ENCODE assay signal across 1 cellular context in the genomic region with DNA sequence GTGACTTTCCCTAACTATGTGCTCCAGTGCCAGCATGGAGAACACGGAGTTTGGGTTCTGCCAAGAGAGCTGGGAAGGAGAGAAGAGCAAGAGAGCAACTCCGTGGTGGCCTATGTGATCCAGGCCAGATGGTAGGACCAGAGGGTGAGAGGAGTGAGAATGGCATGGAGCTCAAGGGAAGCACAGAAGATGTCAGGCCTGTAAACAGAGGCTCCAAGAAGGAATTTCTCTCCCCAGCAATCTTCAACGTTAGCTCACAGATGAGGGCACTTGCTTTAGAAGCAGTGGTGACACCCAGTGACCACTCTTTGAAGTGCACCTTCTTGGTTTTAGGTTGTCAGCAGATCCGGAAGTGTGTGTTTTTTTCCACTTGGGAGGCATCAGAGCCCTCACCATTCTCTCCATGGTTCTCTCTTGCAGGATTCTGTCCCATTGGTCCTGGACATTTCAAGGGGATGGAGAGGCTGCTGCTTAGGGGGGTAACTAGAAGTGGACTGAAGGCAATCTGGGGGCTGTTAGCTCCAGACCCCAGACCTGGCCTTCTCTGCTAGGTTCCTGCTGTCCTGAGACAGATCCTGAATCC.
TF ChIP-seq lines count a peak whose summit lies in the region.

No MANE protein-coding gene starts in this region.

TF ChIP-seq in HepG2, 621 proteins besides CTCF, POLR2A, EP300 and RAD21 (continued from another document and continues in another):
- TF ChIP-seq, protein P1, sequence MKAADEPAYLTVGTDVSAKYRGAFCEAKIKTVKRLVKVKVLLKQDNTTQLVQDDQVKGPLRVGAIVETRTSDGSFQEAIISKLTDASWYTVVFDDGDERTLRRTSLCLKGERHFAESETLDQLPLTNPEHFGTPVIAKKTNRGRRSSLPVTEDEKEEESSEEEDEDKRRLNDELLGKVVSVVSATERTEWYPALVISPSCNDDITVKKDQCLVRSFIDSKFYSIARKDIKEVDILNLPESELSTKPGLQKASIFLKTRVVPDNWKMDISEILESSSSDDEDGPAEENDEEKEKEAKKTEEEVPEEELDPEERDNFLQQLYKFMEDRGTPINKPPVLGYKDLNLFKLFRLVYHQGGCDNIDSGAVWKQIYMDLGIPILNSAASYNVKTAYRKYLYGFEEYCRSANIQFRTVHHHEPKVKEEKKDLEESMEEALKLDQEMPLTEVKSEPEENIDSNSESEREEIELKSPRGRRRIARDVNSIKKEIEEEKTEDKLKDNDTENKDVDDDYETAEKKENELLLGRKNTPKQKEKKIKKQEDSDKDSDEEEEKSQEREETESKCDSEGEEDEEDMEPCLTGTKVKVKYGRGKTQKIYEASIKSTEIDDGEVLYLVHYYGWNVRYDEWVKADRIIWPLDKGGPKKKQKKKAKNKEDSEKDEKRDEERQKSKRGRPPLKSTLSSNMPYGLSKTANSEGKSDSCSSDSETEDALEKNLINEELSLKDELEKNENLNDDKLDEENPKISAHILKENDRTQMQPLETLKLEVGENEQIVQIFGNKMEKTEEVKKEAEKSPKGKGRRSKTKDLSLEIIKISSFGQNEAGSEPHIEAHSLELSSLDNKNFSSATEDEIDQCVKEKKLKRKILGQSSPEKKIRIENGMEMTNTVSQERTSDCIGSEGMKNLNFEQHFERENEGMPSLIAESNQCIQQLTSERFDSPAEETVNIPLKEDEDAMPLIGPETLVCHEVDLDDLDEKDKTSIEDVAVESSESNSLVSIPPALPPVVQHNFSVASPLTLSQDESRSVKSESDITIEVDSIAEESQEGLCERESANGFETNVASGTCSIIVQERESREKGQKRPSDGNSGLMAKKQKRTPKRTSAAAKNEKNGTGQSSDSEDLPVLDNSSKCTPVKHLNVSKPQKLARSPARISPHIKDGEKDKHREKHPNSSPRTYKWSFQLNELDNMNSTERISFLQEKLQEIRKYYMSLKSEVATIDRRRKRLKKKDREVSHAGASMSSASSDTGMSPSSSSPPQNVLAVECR (CRISPR knock-in tag; IDR thresholded peaks at IDR 0.05; ENCODE audit: borderline replicate concordance) = no peak; the same call in 1 of the 2 replicates
- no peak for TF ChIP-seq ATM (IDR thresholded peaks at IDR 0.05; ENCODE audit: borderline replicate concordance)
- no peak for TF ChIP-seq ZNF329 (CRISPR knock-in tag; IDR thresholded peaks at IDR 0.05; ENCODE audit: low read depth)
- TF ChIP-seq ZNF232 (CRISPR knock-in tag; IDR thresholded peaks at IDR 0.05; ENCODE audit: borderline replicate concordance) = no peak
- TF ChIP-seq ZEB1 (IDR thresholded peaks at IDR 0.05; ENCODE audit: insufficient replicate concordance, low read depth) = no peak
- TF ChIP-seq, protein P2, sequence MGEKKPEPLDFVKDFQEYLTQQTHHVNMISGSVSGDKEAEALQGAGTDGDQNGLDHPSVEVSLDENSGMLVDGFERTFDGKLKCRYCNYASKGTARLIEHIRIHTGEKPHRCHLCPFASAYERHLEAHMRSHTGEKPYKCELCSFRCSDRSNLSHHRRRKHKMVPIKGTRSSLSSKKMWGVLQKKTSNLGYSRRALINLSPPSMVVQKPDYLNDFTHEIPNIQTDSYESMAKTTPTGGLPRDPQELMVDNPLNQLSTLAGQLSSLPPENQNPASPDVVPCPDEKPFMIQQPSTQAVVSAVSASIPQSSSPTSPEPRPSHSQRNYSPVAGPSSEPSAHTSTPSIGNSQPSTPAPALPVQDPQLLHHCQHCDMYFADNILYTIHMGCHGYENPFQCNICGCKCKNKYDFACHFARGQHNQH (CRISPR knock-in tag; IDR thresholded peaks at IDR 0.05) = no peak
- TF ChIP-seq, protein P3, sequence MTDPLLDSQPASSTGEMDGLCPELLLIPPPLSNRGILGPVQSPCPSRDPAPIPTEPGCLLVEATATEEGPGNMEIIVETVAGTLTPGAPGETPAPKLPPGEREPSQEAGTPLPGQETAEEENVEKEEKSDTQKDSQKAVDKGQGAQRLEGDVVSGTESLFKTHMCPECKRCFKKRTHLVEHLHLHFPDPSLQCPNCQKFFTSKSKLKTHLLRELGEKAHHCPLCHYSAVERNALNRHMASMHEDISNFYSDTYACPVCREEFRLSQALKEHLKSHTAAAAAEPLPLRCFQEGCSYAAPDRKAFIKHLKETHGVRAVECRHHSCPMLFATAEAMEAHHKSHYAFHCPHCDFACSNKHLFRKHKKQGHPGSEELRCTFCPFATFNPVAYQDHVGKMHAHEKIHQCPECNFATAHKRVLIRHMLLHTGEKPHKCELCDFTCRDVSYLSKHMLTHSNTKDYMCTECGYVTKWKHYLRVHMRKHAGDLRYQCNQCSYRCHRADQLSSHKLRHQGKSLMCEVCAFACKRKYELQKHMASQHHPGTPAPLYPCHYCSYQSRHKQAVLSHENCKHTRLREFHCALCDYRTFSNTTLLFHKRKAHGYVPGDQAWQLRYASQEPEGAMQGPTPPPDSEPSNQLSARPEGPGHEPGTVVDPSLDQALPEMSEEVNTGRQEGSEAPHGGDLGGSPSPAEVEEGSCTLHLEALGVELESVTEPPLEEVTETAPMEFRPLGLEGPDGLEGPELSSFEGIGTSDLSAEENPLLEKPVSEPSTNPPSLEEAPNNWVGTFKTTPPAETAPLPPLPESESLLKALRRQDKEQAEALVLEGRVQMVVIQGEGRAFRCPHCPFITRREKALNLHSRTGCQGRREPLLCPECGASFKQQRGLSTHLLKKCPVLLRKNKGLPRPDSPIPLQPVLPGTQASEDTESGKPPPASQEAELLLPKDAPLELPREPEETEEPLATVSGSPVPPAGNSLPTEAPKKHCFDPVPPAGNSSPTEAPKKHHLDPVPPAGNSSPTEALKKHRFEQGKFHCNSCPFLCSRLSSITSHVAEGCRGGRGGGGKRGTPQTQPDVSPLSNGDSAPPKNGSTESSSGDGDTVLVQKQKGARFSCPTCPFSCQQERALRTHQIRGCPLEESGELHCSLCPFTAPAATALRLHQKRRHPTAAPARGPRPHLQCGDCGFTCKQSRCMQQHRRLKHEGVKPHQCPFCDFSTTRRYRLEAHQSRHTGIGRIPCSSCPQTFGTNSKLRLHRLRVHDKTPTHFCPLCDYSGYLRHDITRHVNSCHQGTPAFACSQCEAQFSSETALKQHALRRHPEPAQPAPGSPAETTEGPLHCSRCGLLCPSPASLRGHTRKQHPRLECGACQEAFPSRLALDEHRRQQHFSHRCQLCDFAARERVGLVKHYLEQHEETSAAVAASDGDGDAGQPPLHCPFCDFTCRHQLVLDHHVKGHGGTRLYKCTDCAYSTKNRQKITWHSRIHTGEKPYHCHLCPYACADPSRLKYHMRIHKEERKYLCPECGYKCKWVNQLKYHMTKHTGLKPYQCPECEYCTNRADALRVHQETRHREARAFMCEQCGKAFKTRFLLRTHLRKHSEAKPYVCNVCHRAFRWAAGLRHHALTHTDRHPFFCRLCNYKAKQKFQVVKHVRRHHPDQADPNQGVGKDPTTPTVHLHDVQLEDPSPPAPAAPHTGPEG (CRISPR knock-in tag; IDR thresholded peaks at IDR 0.05) = no peak
- TF ChIP-seq ZNF234 (CRISPR knock-in tag; conservative IDR thresholded peaks at IDR 0.05) = no peak
- TF ChIP-seq, protein P4, sequence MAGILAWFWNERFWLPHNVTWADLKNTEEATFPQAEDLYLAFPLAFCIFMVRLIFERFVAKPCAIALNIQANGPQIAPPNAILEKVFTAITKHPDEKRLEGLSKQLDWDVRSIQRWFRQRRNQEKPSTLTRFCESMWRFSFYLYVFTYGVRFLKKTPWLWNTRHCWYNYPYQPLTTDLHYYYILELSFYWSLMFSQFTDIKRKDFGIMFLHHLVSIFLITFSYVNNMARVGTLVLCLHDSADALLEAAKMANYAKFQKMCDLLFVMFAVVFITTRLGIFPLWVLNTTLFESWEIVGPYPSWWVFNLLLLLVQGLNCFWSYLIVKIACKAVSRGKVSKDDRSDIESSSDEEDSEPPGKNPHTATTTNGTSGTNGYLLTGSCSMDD (CRISPR knock-in tag; IDR thresholded peaks at IDR 0.05) = no peak
- TF ChIP-seq RAD51 (IDR thresholded peaks at IDR 0.05; ENCODE audit: borderline replicate concordance) = no peak
- TF ChIP-seq ERF (CRISPR knock-in tag; IDR thresholded peaks at IDR 0.05) = peak; percentile 57; the same call in 1 of the 2 replicates
- TF ChIP-seq HHEX (CRISPR knock-in tag; IDR thresholded peaks at IDR 0.05) = no peak
- TF ChIP-seq RELA (CRISPR knock-in tag; IDR thresholded peaks at IDR 0.05) = no peak
- TF ChIP-seq, protein P5, sequence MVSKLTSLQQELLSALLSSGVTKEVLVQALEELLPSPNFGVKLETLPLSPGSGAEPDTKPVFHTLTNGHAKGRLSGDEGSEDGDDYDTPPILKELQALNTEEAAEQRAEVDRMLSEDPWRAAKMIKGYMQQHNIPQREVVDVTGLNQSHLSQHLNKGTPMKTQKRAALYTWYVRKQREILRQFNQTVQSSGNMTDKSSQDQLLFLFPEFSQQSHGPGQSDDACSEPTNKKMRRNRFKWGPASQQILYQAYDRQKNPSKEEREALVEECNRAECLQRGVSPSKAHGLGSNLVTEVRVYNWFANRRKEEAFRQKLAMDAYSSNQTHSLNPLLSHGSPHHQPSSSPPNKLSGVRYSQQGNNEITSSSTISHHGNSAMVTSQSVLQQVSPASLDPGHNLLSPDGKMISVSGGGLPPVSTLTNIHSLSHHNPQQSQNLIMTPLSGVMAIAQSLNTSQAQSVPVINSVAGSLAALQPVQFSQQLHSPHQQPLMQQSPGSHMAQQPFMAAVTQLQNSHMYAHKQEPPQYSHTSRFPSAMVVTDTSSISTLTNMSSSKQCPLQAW (CRISPR knock-in tag; IDR thresholded peaks at IDR 0.05) = no peak
- TF ChIP-seq SALL1 (CRISPR knock-in tag; IDR thresholded peaks at IDR 0.05) = peak; percentile 22; the same call in 1 of the 2 replicates
- TF ChIP-seq ZNF7 (CRISPR knock-in tag; IDR thresholded peaks at IDR 0.05) = no peak
- no peak for TF ChIP-seq ZNF367 (CRISPR knock-in tag; IDR thresholded peaks at IDR 0.05; ENCODE audit: borderline replicate concordance)
- TF ChIP-seq, protein P6, sequence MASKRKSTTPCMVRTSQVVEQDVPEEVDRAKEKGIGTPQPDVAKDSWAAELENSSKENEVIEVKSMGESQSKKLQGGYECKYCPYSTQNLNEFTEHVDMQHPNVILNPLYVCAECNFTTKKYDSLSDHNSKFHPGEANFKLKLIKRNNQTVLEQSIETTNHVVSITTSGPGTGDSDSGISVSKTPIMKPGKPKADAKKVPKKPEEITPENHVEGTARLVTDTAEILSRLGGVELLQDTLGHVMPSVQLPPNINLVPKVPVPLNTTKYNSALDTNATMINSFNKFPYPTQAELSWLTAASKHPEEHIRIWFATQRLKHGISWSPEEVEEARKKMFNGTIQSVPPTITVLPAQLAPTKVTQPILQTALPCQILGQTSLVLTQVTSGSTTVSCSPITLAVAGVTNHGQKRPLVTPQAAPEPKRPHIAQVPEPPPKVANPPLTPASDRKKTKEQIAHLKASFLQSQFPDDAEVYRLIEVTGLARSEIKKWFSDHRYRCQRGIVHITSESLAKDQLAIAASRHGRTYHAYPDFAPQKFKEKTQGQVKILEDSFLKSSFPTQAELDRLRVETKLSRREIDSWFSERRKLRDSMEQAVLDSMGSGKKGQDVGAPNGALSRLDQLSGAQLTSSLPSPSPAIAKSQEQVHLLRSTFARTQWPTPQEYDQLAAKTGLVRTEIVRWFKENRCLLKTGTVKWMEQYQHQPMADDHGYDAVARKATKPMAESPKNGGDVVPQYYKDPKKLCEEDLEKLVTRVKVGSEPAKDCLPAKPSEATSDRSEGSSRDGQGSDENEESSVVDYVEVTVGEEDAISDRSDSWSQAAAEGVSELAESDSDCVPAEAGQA (IDR thresholded peaks at IDR 0.05; ENCODE audit: low read depth) = no peak
- TF ChIP-seq, protein P6 (CRISPR knock-in tag; IDR thresholded peaks at IDR 0.05; ENCODE audit: borderline replicate concordance) = no peak
- TF ChIP-seq NONO (IDR thresholded peaks at IDR 0.05) = no peak
- no peak for TF ChIP-seq NONO (CRISPR knock-in tag; conservative IDR thresholded peaks at IDR 0.05)
- peak; percentile 66; the same call in 1 of the 2 replicates for TF ChIP-seq ETV5 (CRISPR knock-in tag; IDR thresholded peaks at IDR 0.05; ENCODE audit: borderline replicate concordance)
- TF ChIP-seq ZNF496 (CRISPR knock-in tag; IDR thresholded peaks at IDR 0.05; ENCODE audit: insufficient replicate concordance) = no peak
- TF ChIP-seq ATF7-NPFF (CRISPR knock-in tag; IDR thresholded peaks at IDR 0.05; ENCODE audit: low read depth) = no peak
- TF ChIP-seq, protein P7, sequence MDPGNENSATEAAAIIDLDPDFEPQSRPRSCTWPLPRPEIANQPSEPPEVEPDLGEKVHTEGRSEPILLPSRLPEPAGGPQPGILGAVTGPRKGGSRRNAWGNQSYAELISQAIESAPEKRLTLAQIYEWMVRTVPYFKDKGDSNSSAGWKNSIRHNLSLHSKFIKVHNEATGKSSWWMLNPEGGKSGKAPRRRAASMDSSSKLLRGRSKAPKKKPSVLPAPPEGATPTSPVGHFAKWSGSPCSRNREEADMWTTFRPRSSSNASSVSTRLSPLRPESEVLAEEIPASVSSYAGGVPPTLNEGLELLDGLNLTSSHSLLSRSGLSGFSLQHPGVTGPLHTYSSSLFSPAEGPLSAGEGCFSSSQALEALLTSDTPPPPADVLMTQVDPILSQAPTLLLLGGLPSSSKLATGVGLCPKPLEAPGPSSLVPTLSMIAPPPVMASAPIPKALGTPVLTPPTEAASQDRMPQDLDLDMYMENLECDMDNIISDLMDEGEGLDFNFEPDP (CRISPR knock-in tag; conservative IDR thresholded peaks at IDR 0.05) = no peak
- no peak for TF ChIP-seq SAFB2 (CRISPR knock-in tag; IDR thresholded peaks at IDR 0.05; ENCODE audit: borderline replicate concordance, low read depth)
- TF ChIP-seq ZBTB21 (CRISPR knock-in tag; IDR thresholded peaks at IDR 0.05) = no peak
- TF ChIP-seq AKAP8 (CRISPR knock-in tag; IDR thresholded peaks at IDR 0.05) = no peak
- TF ChIP-seq, protein P8, sequence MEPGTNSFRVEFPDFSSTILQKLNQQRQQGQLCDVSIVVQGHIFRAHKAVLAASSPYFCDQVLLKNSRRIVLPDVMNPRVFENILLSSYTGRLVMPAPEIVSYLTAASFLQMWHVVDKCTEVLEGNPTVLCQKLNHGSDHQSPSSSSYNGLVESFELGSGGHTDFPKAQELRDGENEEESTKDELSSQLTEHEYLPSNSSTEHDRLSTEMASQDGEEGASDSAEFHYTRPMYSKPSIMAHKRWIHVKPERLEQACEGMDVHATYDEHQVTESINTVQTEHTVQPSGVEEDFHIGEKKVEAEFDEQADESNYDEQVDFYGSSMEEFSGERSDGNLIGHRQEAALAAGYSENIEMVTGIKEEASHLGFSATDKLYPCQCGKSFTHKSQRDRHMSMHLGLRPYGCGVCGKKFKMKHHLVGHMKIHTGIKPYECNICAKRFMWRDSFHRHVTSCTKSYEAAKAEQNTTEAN (CRISPR knock-in tag; conservative IDR thresholded peaks at IDR 0.05) = 0 out of 2 replicates have a peak, but pooled peaks have one; percentile 25
